27 cellular contexts compared by ENCODE assay signal in genomic region chr1:186057086-186057485, GRCh38.
DNase-seq lines count a peak whose midpoint lies in the region; ATAC-seq, FAIRE-seq and TF ChIP-seq lines count a peak whose summit lies in the region.
"Had no signal": no experiment of that assay in that cellular context is flagged by ENCODE, and none has a peak within 500 bp of the region (broad histone marks: within the 10 kb centered on the region; RNA-seq: fewer than 3 reads in every experiment).

No MANE protein-coding gene starts in this region.

- H3K9ac ChIP-seq in KMS-11, result no peak overlapping the region
- no peak overlapping the region for H3K9ac ChIP-seq in endothelial cell of umbilical vein (replicated peaks; ENCODE audit: extremely low read depth, insufficient read depth, low read length)
- H3K9ac ChIP-seq: BLaER1 treated with 17β-estradiol and CSF1 and Interleukin-3, amounts not matched to agents 10 nM and 100 nM had no signal

- dilution Hi-C loops in endothelial cell of umbilical vein (cut with MboI; ENCODE audit: extremely low pct_ligation_motif_present, low sequenced_read_pairs), result no loop called here

- peaks cover 41% of the 10 kb centered on the region for H3K4me1 ChIP-seq in KMS-11 (ENCODE audit: low read depth, poor library complexity, severe bottlenecking)
- no peaks in the 10 kb centered on the region for H3K4me1 ChIP-seq in endothelial cell of umbilical vein (ENCODE audit: control insufficient read depth, extremely low read depth, insufficient read depth, low read length)
- H3K4me1 ChIP-seq: A549, Caco-2 had no signal

- no peak overlapping the region for H3K4me3 Mint-ChIP-seq in memory B cell
- H3K4me3 Mint-ChIP-seq: B cell; CD4-positive, alpha-beta T cell; CD8-positive, alpha-beta T cell had no signal

- H3K4me2 ChIP-seq in KMS-11, result peak overlapping the region; percentile 22; the same call in 1 of the 2 replicates
- H3K4me2 ChIP-seq in endothelial cell of umbilical vein (ENCODE audit: insufficient read depth, low read length), result no peak overlapping the region
- H3K4me2 ChIP-seq: A549; BLaER1 treated with 17β-estradiol and CSF1 and Interleukin-3, amounts not matched to agents 10 nM and 100 nM had no signal

- ATAC-seq in memory B cell (ENCODE audit: low read depth), result peak; percentile 24
- ATAC-seq: A549; CD8-positive, alpha-beta T cell had no signal

- no peak for TF ChIP-seq CTCF in D721Med (IDR thresholded peaks at IDR 0.05; ENCODE audit: insufficient read depth, missing control alignments)
- no peak for TF ChIP-seq CTCF in KMS-11 (conservative IDR thresholded peaks at IDR 0.05; ENCODE audit: low read depth, low read length)
- no peak for TF ChIP-seq CTCF in endothelial cell of umbilical vein (IDR thresholded peaks at IDR 0.05; ENCODE audit: extremely low read depth in 1 of 2, insufficient read depth in 1 of 2, low read depth in 1 of 2, low read length in 2 of 2)

- H3K36me3 Mint-ChIP-seq in memory B cell, result no peaks in the 10 kb centered on the region
- H3K36me3 Mint-ChIP-seq: CD8-positive, alpha-beta T cell had no signal

- no peaks in the 10 kb centered on the region for H3K27me3 ChIP-seq in KMS-11 (ENCODE audit: insufficient read depth, low read depth)
- no peaks in the 10 kb centered on the region for H3K27me3 ChIP-seq in endothelial cell of umbilical vein (ENCODE audit: control insufficient read depth in 2 of 2, insufficient read depth in 2 of 2, low read length in 2 of 2)
- H3K27me3 ChIP-seq: BLaER1 treated with 17β-estradiol and CSF1 and Interleukin-3, amounts not matched to agents 10 nM and 100 nM had no signal

- H3K27me3 Mint-ChIP-seq in memory B cell, result peaks cover 2% of the 10 kb centered on the region
- H3K27me3 Mint-ChIP-seq: B cell; CD4-positive, alpha-beta T cell had no signal

- H3K27ac ChIP-seq in KMS-11 (no peak overlapping the region), endothelial cell of umbilical vein (ENCODE audit: insufficient read depth, low read depth, low read length) (no peak overlapping the region)
- H3K27ac ChIP-seq: 22Rv1; A549; BLaER1 treated with 17β-estradiol and CSF1 and Interleukin-3, amounts not matched to agents 10 nM and 100 nM; C4-2B had no signal

- DNase-seq in D721Med (ENCODE audit: insufficient read length, low spot score) (no peak), endothelial cell of umbilical vein (ENCODE audit: low read depth, low spot score) (no peak), memory B cell (ENCODE audit: low spot score in 2 of 2) (no peak), NCI-H510A treated with DMSO at 0.1 percent for 48 hours (lab: John Stamatoyannopoulos, UW) (no peak), NOMO-1 (lab: John Stamatoyannopoulos, UW; ENCODE audit: unreplicated experiment in 2 of 2) (no peak), amygdala (lab: John Stamatoyannopoulos, UW) (no peak), HuH-7.5 (ENCODE audit: low spot score) (no peak)
- DNase-seq: AML-193; Caco-2; Calu3; CD4-positive, alpha-beta T cell; CD8-positive, alpha-beta T cell; DMS 273 treated with DMSO at 0.1 percent for 48 hours; DMS153; DMS53; DMS79; DND-41; EL; GF-D8 had no signal

- no peaks in the 10 kb centered on the region for H4K20me1 ChIP-seq in KMS-11 (ENCODE audit: insufficient read depth)
- H4K20me1 ChIP-seq in endothelial cell of umbilical vein (replicated peaks; ENCODE audit: control insufficient read depth, extremely low read depth, insufficient read depth, low read length), result no peaks in the 10 kb centered on the region
- H4K20me1 ChIP-seq: BLaER1 treated with 17β-estradiol and CSF1 and Interleukin-3, amounts not matched to agents 10 nM and 100 nM had no signal

- H3K4me3 ChIP-seq in KMS-11 (IDR thresholded peaks at IDR 0.05; ENCODE audit: insufficient read depth, low read depth, low read length) (no peak overlapping the region), endothelial cell of umbilical vein (replicated peaks in 1 of 3; ENCODE audit: insufficient read depth in 1 of 3, low read depth in 1 of 3, low read length in 3 of 3) (no peak overlapping the region)
- H3K4me3 ChIP-seq: A549; BLaER1 treated with 17β-estradiol and CSF1 and Interleukin-3, amounts not matched to agents 10 nM and 100 nM had no signal

- H3K36me3 ChIP-seq in KMS-11 (ENCODE audit: insufficient read depth), result no peaks in the 10 kb centered on the region
- no peaks in the 10 kb centered on the region for H3K36me3 ChIP-seq in endothelial cell of umbilical vein (ENCODE audit: control insufficient read depth in 2 of 2, extremely low read depth in 1 of 2, insufficient read depth in 2 of 2, low read length in 2 of 2)
- H3K36me3 ChIP-seq: BLaER1 treated with 17β-estradiol and CSF1 and Interleukin-3, amounts not matched to agents 10 nM and 100 nM had no signal

- no peak for TF ChIP-seq POLR2A in endothelial cell of umbilical vein (IDR thresholded peaks at IDR 0.05; ENCODE audit: low read depth, low read length)

- H3K4me1 Mint-ChIP-seq in memory B cell, result peaks cover 10% of the 10 kb centered on the region

- CTCF ChIA-PET in endothelial cell of umbilical vein (lab: Charles Lee), result no interaction called here

- FAIRE-seq in D721Med (lab: Jason Lieb, UNC) (peak; percentile 80), endothelial cell of umbilical vein (lab: Jason Lieb, UNC) (peak; percentile 53)
- FAIRE-seq: A549, G401.6, GM12891 had no signal

- H3K9me1 ChIP-seq in endothelial cell of umbilical vein (replicated peaks; ENCODE audit: control insufficient read depth, extremely low read depth, insufficient read depth, low read length), result no peaks in the 10 kb centered on the region

- H3K79me2 ChIP-seq in KMS-11 (ENCODE audit: insufficient read depth, low read depth) (no peaks in the 10 kb centered on the region), endothelial cell of umbilical vein (ENCODE audit: control insufficient read depth, insufficient read depth, low read length) (no peaks in the 10 kb centered on the region)

- no peaks in the 10 kb centered on the region for H3K9me3 Mint-ChIP-seq in memory B cell
- H3K9me3 Mint-ChIP-seq: CD4-positive, alpha-beta T cell; CD8-positive, alpha-beta T cell had no signal

- no TSS peak for BruUV-seq in endothelial cell of umbilical vein (replicated peaks; lab: Mats Ljungman, UMichigan)

- H3K27ac Mint-ChIP-seq in memory B cell, result no peak overlapping the region
- H3K27ac Mint-ChIP-seq: B cell; CD4-positive, alpha-beta T cell; CD8-positive, alpha-beta T cell had no signal

- no peak overlapping the region for H2AFZ ChIP-seq in KMS-11 (ENCODE audit: low read depth)
- no peak overlapping the region for H2AFZ ChIP-seq in endothelial cell of umbilical vein (ENCODE audit: low read depth, low read length)

- intact Hi-C loops in endothelial cell of umbilical vein (cut with micrococcal nuclease), result no loop called here

- POLR2A ChIA-PET in endothelial cell of umbilical vein (lab: Charles Lee), result no interaction called here

- H3K9me3 ChIP-seq in endothelial cell of umbilical vein (replicated peaks; ENCODE audit: control insufficient read depth, insufficient read depth, low read length), result no peaks in the 10 kb centered on the region
- H3K9me3 ChIP-seq: A549; BLaER1 treated with 17β-estradiol and CSF1 and Interleukin-3, amounts not matched to agents 10 nM and 100 nM; Caco-2 had no signal

TF ChIP-seq in endothelial cell of umbilical vein, 7 proteins besides CTCF, POLR2A, EP300 and RAD21:
- TF ChIP-seq POLR2AphosphoS5 (IDR thresholded peaks at IDR 0.05; ENCODE audit: insufficient read depth, low read depth, low read length), result no peak
- TF ChIP-seq MYC (IDR thresholded peaks at IDR 0.05; ENCODE audit: low read depth, low read length), result no peak
- TF ChIP-seq FOS (IDR thresholded peaks at IDR 0.05; ENCODE audit: borderline replicate concordance, insufficient read depth, low read length), result no peak
- no peak for TF ChIP-seq GATA2 (IDR thresholded peaks at IDR 0.05; ENCODE audit: insufficient read depth, insufficient read length, low read depth, low read length)
- no peak for TF ChIP-seq JUN (IDR thresholded peaks at IDR 0.05; ENCODE audit: borderline replicate concordance, insufficient read depth, insufficient read length, low read depth)
- TF ChIP-seq EZH2 (IDR thresholded peaks at IDR 0.05; ENCODE audit: borderline replicate concordance, low read depth, low read length, severe bottlenecking), result no peak
- TF ChIP-seq, protein P1, sequence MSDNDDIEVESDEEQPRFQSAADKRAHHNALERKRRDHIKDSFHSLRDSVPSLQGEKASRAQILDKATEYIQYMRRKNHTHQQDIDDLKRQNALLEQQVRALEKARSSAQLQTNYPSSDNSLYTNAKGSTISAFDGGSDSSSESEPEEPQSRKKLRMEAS (IDR thresholded peaks at IDR 0.05; ENCODE audit: insufficient read depth, insufficient read length), result no peak
TF ChIP-seq in endothelial cell of umbilical vein: peak in this region for 0.
